In genomic region chr6:3226422-3227362, GRCh38 we compare ENCODE assay signal across 1 cellular context.
TF ChIP-seq lines count a peak whose summit lies in the region.

No MANE protein-coding gene starts in this region.

TF ChIP-seq in HepG2, 621 proteins besides CTCF, POLR2A, EP300 and RAD21 (continues in another document):
- TF ChIP-seq ZBTB33 (CRISPR knock-in tag; IDR thresholded peaks at IDR 0.05) (peak; percentile 54; the same call in 1 of the 2 replicates), ZNF512 (CRISPR knock-in tag; IDR thresholded peaks at IDR 0.05) (no peak), ZNF670 (CRISPR knock-in tag; IDR thresholded peaks at IDR 0.05; ENCODE audit: borderline replicate concordance) (peak; percentile 78; the same call in 1 of the 2 replicates), CBX1 (IDR thresholded peaks at IDR 0.05; ENCODE audit: low read depth) (no peak), POLR2AphosphoS5 (IDR thresholded peaks at IDR 0.05; ENCODE audit: low read depth, low read length) (no peak), UBTF (CRISPR knock-in tag; IDR thresholded peaks at IDR 0.05) (0 out of 2 replicates have a peak, but pooled peaks have one; percentile 4), ZNF782 (CRISPR knock-in tag; IDR thresholded peaks at IDR 0.05; ENCODE audit: borderline replicate concordance) (0 out of 2 replicates have a peak, but pooled peaks have one; percentile 40), ZKSCAN5 (CRISPR knock-in tag; IDR thresholded peaks at IDR 0.05) (0 out of 2 replicates have a peak, but pooled peaks have one; percentile 43), IRF9 (CRISPR knock-in tag; IDR thresholded peaks at IDR 0.05; ENCODE audit: borderline replicate concordance) (no peak), AGO1 (IDR thresholded peaks at IDR 0.05; ENCODE audit: low read depth, low read length, poor library complexity, severe bottlenecking) (peak; percentile 58), ZNF12 (CRISPR knock-in tag; IDR thresholded peaks at IDR 0.05) (no peak), ZNF232 (CRISPR knock-in tag; IDR thresholded peaks at IDR 0.05; ENCODE audit: borderline replicate concordance) (0 out of 2 replicates have a peak, but pooled peaks have one; percentile 23), AGO2 (optimal IDR thresholded peaks at IDR 0.05; ENCODE audit: low read depth, low read length) (peak; percentile 69), ZNF180 (CRISPR knock-in tag; IDR thresholded peaks at IDR 0.05; ENCODE audit: borderline replicate concordance, low read depth) (no peak), HNRNPL (IDR thresholded peaks at IDR 0.05; ENCODE audit: low read depth, low read length) (peak; percentile 71; the same call in 1 of the 2 replicates), HNRNPLL (IDR thresholded peaks at IDR 0.05; ENCODE audit: low read depth, low read length, poor library complexity, severe bottlenecking) (peak; percentile 50), ZNF597 (CRISPR knock-in tag; IDR thresholded peaks at IDR 0.05) (no peak), RXRB (CRISPR knock-in tag; IDR thresholded peaks at IDR 0.05; ENCODE audit: borderline replicate concordance) (no peak), IKZF5 (CRISPR knock-in tag; IDR thresholded peaks at IDR 0.05) (no peak; the same call in 1 of the 2 replicates), MYC (CRISPR knock-in tag; IDR thresholded peaks at IDR 0.05; ENCODE audit: borderline replicate concordance) (no peak; the same call in 1 of the 2 replicates), KLF16 (CRISPR knock-in tag; IDR thresholded peaks at IDR 0.05) (peak in 1 of 2 experiments; percentile 28; a peak in 1 of 4 replicates), ZNF580 (CRISPR knock-in tag; IDR thresholded peaks at IDR 0.05; ENCODE audit: borderline replicate concordance, low read depth) (no peak), ZNF543 (CRISPR knock-in tag; IDR thresholded peaks at IDR 0.05) (0 out of 2 replicates have a peak, but pooled peaks have one; percentile 21), ERF (CRISPR knock-in tag; IDR thresholded peaks at IDR 0.05) (0 out of 2 replicates have a peak, but pooled peaks have one; percentile 10), ARNT2 (CRISPR knock-in tag; IDR thresholded peaks at IDR 0.05; ENCODE audit: low read depth) (peak; percentile 82; the same call in 1 of the 2 replicates), SRSF4 (IDR thresholded peaks at IDR 0.05; ENCODE audit: low read depth, low read length, poor library complexity, severe bottlenecking) (no peak), MAX (IDR thresholded peaks at IDR 0.05) (peak; percentile 83), ZNF451 (CRISPR knock-in tag; IDR thresholded peaks at IDR 0.05) (no peak), ZBTB20 (CRISPR knock-in tag; IDR thresholded peaks at IDR 0.05; ENCODE audit: borderline replicate concordance, low read depth) (peak; percentile 34; the same call in 1 of the 2 replicates), ARID3A (IDR thresholded peaks at IDR 0.05; ENCODE audit: low read depth, low read length) (no peak), FOSL2 (CRISPR knock-in tag; IDR thresholded peaks at IDR 0.05) (0 out of 2 replicates have a peak, but pooled peaks have one; percentile 0), SNRNP70 (IDR thresholded peaks at IDR 0.05; ENCODE audit: low read depth, low read length) (no peak), ESRRA (CRISPR knock-in tag; IDR thresholded peaks at IDR 0.05; ENCODE audit: low read depth) (no peak), HINFP (CRISPR knock-in tag; IDR thresholded peaks at IDR 0.05; ENCODE audit: low read depth) (peak; percentile 75; the same call in 1 of the 2 replicates), ZNF484 (CRISPR knock-in tag; IDR thresholded peaks at IDR 0.05; ENCODE audit: borderline replicate concordance, low read depth) (no peak), NAIF1 (CRISPR knock-in tag; IDR thresholded peaks at IDR 0.05; ENCODE audit: borderline replicate concordance) (no peak), CENPT (CRISPR knock-in tag; IDR thresholded peaks at IDR 0.05; ENCODE audit: low read depth) (0 out of 2 replicates have a peak, but pooled peaks have one; percentile 49), ZNF274 (CRISPR knock-in tag; IDR thresholded peaks at IDR 0.05) (0 out of 2 replicates have a peak, but pooled peaks have one; percentile 6), ZNF772 (CRISPR knock-in tag; IDR thresholded peaks at IDR 0.05) (peak; percentile 29; the same call in 1 of the 2 replicates), NFATC3 (CRISPR knock-in tag; IDR thresholded peaks at IDR 0.05) (no peak), GABPB1 (CRISPR knock-in tag; IDR thresholded peaks at IDR 0.05) (peak; percentile 36; the same call in 1 of the 2 replicates)
